ENCODE assay signal across 19 cellular contexts in genomic region chr2:149019768-149020167, GRCh38. TPM values are rescaled to one million over a fixed set of nuclear protein-coding genes. Genes with fewer than 3 reads are reported as not detected.
DNase-seq lines count a peak whose midpoint lies in the region; ATAC-seq and TF ChIP-seq lines count a peak whose summit lies in the region.
"Had no signal": no experiment of that assay in that cellular context is flagged by ENCODE, and none has a peak within 500 bp of the region (broad histone marks: within the 10 kb centered on the region; RNA-seq: fewer than 3 reads in every experiment).

No MANE protein-coding gene starts in this region.

- peaks cover 53% of the 10 kb centered on the region for H3K4me1 Mint-ChIP-seq in nephron progenitor cell
- H3K4me1 Mint-ChIP-seq: stimulated activated naive CD8-positive, alpha-beta T cell treated with anti-CD3 and anti-CD28 coated beads, Interleukin-15, amount 100 ng/mL, for 72 hours had no signal

- no peaks in the 10 kb centered on the region for H3K9me3 Mint-ChIP-seq in nephron progenitor cell
- H3K9me3 Mint-ChIP-seq: dendritic cell treated with granulocyte-macrophage colony-stimulating factor and Interleukin-4, amounts not matched to agents 40 ng/mL and 50 ng/mL, for 4 days; stimulated activated naive CD8-positive, alpha-beta T cell treated with anti-CD3 and anti-CD28 coated beads, Interleukin-15, amount 100 ng/mL, for 72 hours had no signal

- H3K27me3 ChIP-seq in breast epithelium: no peaks in the 10 kb centered on the region
- H3K27me3 ChIP-seq: esophagus muscularis mucosa, ovary, uterus had no signal

- H3K27ac ChIP-seq in breast epithelium: peak overlapping the region in 1 of 2 donors; percentile 27
- H3K27ac ChIP-seq: esophagus muscularis mucosa, ovary, uterus had no signal

- no peak for TF ChIP-seq CTCF in nephron progenitor cell (IDR thresholded peaks at IDR 0.05)
- no peak for TF ChIP-seq CTCF in breast epithelium (IDR thresholded peaks at IDR 0.05)

- no peaks in the 10 kb centered on the region for H3K4me1 ChIP-seq in breast epithelium
- H3K4me1 ChIP-seq: uterus had no signal

- no peak for ATAC-seq in SK-N-SH treated with all-trans-retinoic acid at 6 μM for 48 hours
- no peak for ATAC-seq in Right ventricle myocardium superior (ENCODE audit: poor library complexity)
- no peak for ATAC-seq in HG03139 (IDR thresholded peaks at IDR 0.05; ENCODE audit: unreplicated experiment)
- ATAC-seq: stimulated activated naive CD8-positive, alpha-beta T cell treated with anti-CD3 and anti-CD28 coated beads, Interleukin-15, amount 100 ng/mL, for 72 hours had no signal

- H3K4me3 Mint-ChIP-seq in nephron progenitor cell: no peak overlapping the region
- H3K4me3 Mint-ChIP-seq: dendritic cell treated with granulocyte-macrophage colony-stimulating factor and Interleukin-4, amounts not matched to agents 40 ng/mL and 50 ng/mL, for 4 days; stimulated activated naive CD8-positive, alpha-beta T cell treated with anti-CD3 and anti-CD28 coated beads, Interleukin-15, amount 100 ng/mL, for 72 hours had no signal

- H3K27me3 Mint-ChIP-seq in nephron progenitor cell (ENCODE audit: low read depth, poor library complexity): no peaks in the 10 kb centered on the region

- H3K27ac Mint-ChIP-seq in nephron progenitor cell: peak overlapping the region; percentile 86
- H3K27ac Mint-ChIP-seq: dendritic cell treated with granulocyte-macrophage colony-stimulating factor and Interleukin-4, amounts not matched to agents 40 ng/mL and 50 ng/mL, for 4 days; stimulated activated naive CD8-positive, alpha-beta T cell treated with anti-CD3 and anti-CD28 coated beads, Interleukin-15, amount 100 ng/mL, for 72 hours had no signal

- H3K4me3 ChIP-seq in breast epithelium: no peak overlapping the region
- H3K4me3 ChIP-seq: esophagus muscularis mucosa, ovary, uterus had no signal

- H3K36me3 ChIP-seq in breast epithelium: no peaks in the 10 kb centered on the region
- H3K36me3 ChIP-seq: esophagus muscularis mucosa, ovary, uterus had no signal

- peaks cover 15% of the 10 kb centered on the region for H3K36me3 Mint-ChIP-seq in nephron progenitor cell (ENCODE audit: low read depth)

- intact Hi-C loops in Right ventricle myocardium superior (cut with DNase I): loop anchor here (10.0 kb wide), 1 partner anchor 295 kb away; no protein-coding TSS in a partner anchor
- intact Hi-C loops in breast epithelium (cut with DNase I; ENCODE audit: low total_unique reads): loop anchor here (5.0 kb wide), 1 partner anchor 1103 kb away; no protein-coding TSS in a partner anchor

- no peaks in the 10 kb centered on the region for H3K9me3 ChIP-seq in breast epithelium
- H3K9me3 ChIP-seq: esophagus muscularis mucosa, ovary, uterus had no signal

- no peak for TF ChIP-seq POLR2A in breast epithelium (IDR thresholded peaks at IDR 0.05)

- peak; percentile 19 for DNase-seq in DMS53 treated with DMSO at 0.1 percent for 48 hours (lab: John Stamatoyannopoulos, UW; ENCODE audit: unreplicated experiment)
- DNase-seq in NAMALWA (ENCODE audit: low spot score): peak; percentile 56
- DNase-seq in nephron progenitor cell: no peak
- DNase-seq in Right ventricle myocardium superior: no peak
- no peak for DNase-seq in breast epithelium (ENCODE audit: low spot score in 2 of 2)
- DNase-seq: activated CD4-positive, CD25-positive, alpha-beta regulatory T cell treated with anti-CD3 and anti-CD28 coated beads, Interleukin-2, amount 50 U/mL, for 72 hours; activated CD8-positive, alpha-beta memory T cell treated with anti-CD3 and anti-CD28 coated beads, Interleukin-2, amount 50 U/mL, for 4 hours; activated naive CD4-positive, alpha-beta T cell treated with Interleukin-2 at 50 U/mL for 16 hours; C1 segment of cervical spinal cord; kidney; NCI-H2081; ovary; stimulated activated naive CD8-positive, alpha-beta T cell treated with anti-CD3 and anti-CD28 coated beads, Interleukin-15, amount 100 ng/mL, for 72 hours; uterus had no signal

TF ChIP-seq in SK-N-SH treated with all-trans-retinoic acid at 6 μM for 48 hours, 23 proteins besides CTCF, POLR2A, EP300 and RAD21:
- TF ChIP-seq ARNTL (CRISPR knock-in tag; IDR thresholded peaks at IDR 0.05; ENCODE audit: borderline replicate concordance, low read depth) (no peak), BACH2 (CRISPR knock-in tag; IDR thresholded peaks at IDR 0.05; ENCODE audit: borderline replicate concordance) (no peak), TOX (CRISPR knock-in tag; IDR thresholded peaks at IDR 0.05; ENCODE audit: borderline replicate concordance) (no peak), CSRNP3 (CRISPR knock-in tag; IDR thresholded peaks at IDR 0.05) (no peak), ISL1 (CRISPR knock-in tag; IDR thresholded peaks at IDR 0.05) (peak; percentile 75), ZNF70 (CRISPR knock-in tag; IDR thresholded peaks at IDR 0.05) (no peak), ZFP3 (CRISPR knock-in tag; IDR thresholded peaks at IDR 0.05) (no peak), GLIS3 (CRISPR knock-in tag; IDR thresholded peaks at IDR 0.05) (no peak)

RNA-seq across cellular contexts. Expression of gene LYPD6B, which starts 18.7 kb away (rescaled TPM):
- not detected for total RNA-seq in Right ventricle myocardium superior
- total RNA-seq in breast epithelium: 10 to 100 TPM in 2 of 3 donors, under 1 TPM in 1; 0.32 to 41.4 (median 21.0) TPM
- total RNA-seq: esophagus muscularis mucosa; T-helper 1 cell treated with Interleukin-12 subunit alpha and Interleukin-12 subunit beta and Interleukin-4 antibody, amounts not matched to agents 30 ng/mL and 1 ng/mL, for 36 hours had no signal

Comparison
In these comparisons a context has a peak if more than half of its experiments do, and no peak if none do; other contexts are left out.
1. DNase-seq: peak in DMS53 treated with DMSO at 0.1 percent for 48 hours (single experiment) and NAMALWA (single experiment); none in nephron progenitor cell (single experiment), Right ventricle myocardium superior (single experiment) and breast epithelium (0 of 2).